18 cellular contexts compared by ENCODE assay signal in the genomic region with DNA sequence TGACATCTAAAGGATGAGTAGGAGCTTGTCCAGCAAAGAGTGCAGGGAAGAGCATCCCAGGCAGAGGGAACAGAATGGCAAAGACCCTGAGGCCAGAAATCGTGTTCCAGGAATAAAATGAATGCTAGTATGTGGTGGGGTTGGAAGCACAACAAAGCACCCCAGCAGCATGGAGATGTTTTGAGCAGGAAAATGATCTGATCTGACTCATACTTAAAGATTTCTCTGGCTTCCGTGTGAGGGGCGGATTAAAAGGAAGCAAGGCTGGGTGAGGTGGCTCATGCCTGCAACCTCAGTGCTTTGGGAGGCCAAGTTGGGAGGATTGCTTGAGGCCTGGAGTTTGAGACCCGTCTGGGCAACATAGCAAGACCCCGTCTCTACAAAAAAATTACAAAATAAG. TPM values are rescaled to one million over a fixed set of nuclear protein-coding genes. Genes with fewer than 3 reads are reported as not detected.
DNase-seq lines count a peak whose midpoint lies in the region; ATAC-seq and TF ChIP-seq lines count a peak whose summit lies in the region.
"Had no signal": no experiment of that assay in that cellular context is flagged by ENCODE, and none has a peak within 500 bp of the region (broad histone marks: within the 10 kb centered on the region; RNA-seq: fewer than 3 reads in every experiment).

No MANE protein-coding gene starts in this region.

- POLR2A ChIA-PET in Panc1 (lab: Charles Lee) = interaction anchor here (0.6 kb wide), 1 partner anchor 41 kb away, joined by 8 read pairs; no protein-coding TSS in a partner anchor

- in situ Hi-C loops in Panc1 (cut with HindIII; ENCODE audit: low pct_unique_long_range_greater_than_20kb, low sequenced_read_pairs) = no loop called here

- no peak for TF ChIP-seq CTCF in Panc1 (IDR thresholded peaks at IDR 0.05)
- no peak for TF ChIP-seq CTCF in cardiac fibroblast (IDR thresholded peaks at IDR 0.05; ENCODE audit: low read depth, low read length)

- no peak overlapping the region for H3K27ac ChIP-seq in Panc1 (ENCODE audit: low read length)
- H3K27ac ChIP-seq: C4-2B, heart left ventricle, HL-60 had no signal

- no peak overlapping the region for H3K4me3 ChIP-seq in Panc1 (ENCODE audit: low read depth in 2 of 2, low read length in 2 of 2)
- no peak overlapping the region for H3K4me3 ChIP-seq in cardiac fibroblast (replicated peaks in 1 of 2; ENCODE audit: low read depth in 2 of 2, low read length in 2 of 2)
- H3K4me3 ChIP-seq: heart left ventricle had no signal

- intact Hi-C loops in Panc1 (cut with micrococcal nuclease; ENCODE audit: unreplicated experiment) = no loop called here

- H3K9me3 ChIP-seq in Panc1 (ENCODE audit: control insufficient read depth, insufficient read depth, low read depth, low read length) = no peaks in the 10 kb centered on the region
- H3K9me3 ChIP-seq: heart left ventricle had no signal

- no peaks in the 10 kb centered on the region for H3K27me3 ChIP-seq in Panc1 (ENCODE audit: control insufficient read depth, insufficient read depth, low read length)
- H3K27me3 ChIP-seq: heart left ventricle had no signal

- ATAC-seq in Panc1 = peak; percentile 44
- ATAC-seq in GM19023 (IDR thresholded peaks at IDR 0.05; ENCODE audit: unreplicated experiment) = no peak
- ATAC-seq: activated CD4-positive, CD25-positive, alpha-beta regulatory T cell treated with anti-CD3 and anti-CD28 coated beads, Interleukin-2, amount 50 U/mL, for 24 hours; activated naive CD8-positive, alpha-beta T cell treated with anti-CD3 and anti-CD28 coated beads, Interleukin-2, amount 50 U/mL, for 24 hours; heart left ventricle; stimulated activated naive CD8-positive, alpha-beta T cell treated with anti-CD3 and anti-CD28 coated beads, Interleukin-15, Interleukin-2, amounts not matched to agents 100 U/mL and 50 U/mL, for 24 hours had no signal

- CTCF ChIA-PET in Panc1 (lab: Charles Lee) = interaction anchor here (0.6 kb wide), 1 partner anchor 230 kb away, joined by 3 read pairs; no protein-coding TSS in a partner anchor

- BruUV-seq in Panc1 (replicated peaks; lab: Mats Ljungman, UMichigan) = no TSS peak

- DNase-seq in EH (ENCODE audit: low read depth) (peak; percentile 77), Panc1 (ENCODE audit: low read depth, low spot score) (no peak), cardiac fibroblast (ENCODE audit: low read depth in 2 of 2) (peak; percentile 61 to 78), mesenteric fat pad (ENCODE audit: low spot score) (peak; percentile 20), NCI-H345 (lab: John Stamatoyannopoulos, UW) (no peak), cerebellar nuclear complex (lab: John Stamatoyannopoulos, UW) (no peak)
- DNase-seq in activated CD4-positive, CD25-positive, alpha-beta regulatory T cell treated with anti-CD3 and anti-CD28 coated beads, Interleukin-2, amount 50 U/mL, for 72 hours = no peak
- DNase-seq: activated naive CD8-positive, alpha-beta T cell treated with anti-CD3 and anti-CD28 coated beads, Interleukin-2, amount 50 U/mL, for 24 hours; activated T-cell treated with anti-CD3 and anti-CD28 coated beads, Interleukin-2, amount 50 U/mL, for 1 hour; effector memory CD4-positive, alpha-beta T cell; GDM1; heart left ventricle; NCI-H2029; stimulated activated naive CD8-positive, alpha-beta T cell treated with anti-CD3 and anti-CD28 coated beads, Interleukin-15, Interleukin-2, amounts not matched to agents 100 U/mL and 50 U/mL, for 24 hours had no signal

- H3K36me3 ChIP-seq in Panc1 (ENCODE audit: control insufficient read depth, insufficient read depth, low read length) = no peaks in the 10 kb centered on the region
- H3K36me3 ChIP-seq: heart left ventricle had no signal

- peaks cover 20% of the 10 kb centered on the region for H3K4me1 ChIP-seq in Panc1 (ENCODE audit: control insufficient read depth, insufficient read depth, low read length)
- H3K4me1 ChIP-seq: heart left ventricle had no signal

RNA-seq across cellular contexts. Expression of a gene that starts 2.3 kb away (rescaled TPM):
- total RNA-seq in Panc1 (2021; ENCODE audit: unreplicated experiment) (0.13 TPM), mesenteric fat pad (0.16 TPM)
- polyA plus RNA-seq in Panc1 (2012; ENCODE audit: insufficient read length) = 0.11 TPM
- polyA plus RNA-seq: heart left ventricle had no signal

Comparison
In these comparisons a context has a peak if more than half of its experiments do, and no peak if none do; other contexts are left out.
1. DNase-seq: peak in EH (single experiment), cardiac fibroblast (2 of 2) and mesenteric fat pad (single experiment); none in Panc1 (single experiment), NCI-H345 (single experiment), cerebellar nuclear complex (0 of 2) and activated CD4-positive, CD25-positive, alpha-beta regulatory T cell treated with anti-CD3 and anti-CD28 coated beads, Interleukin-2, amount 50 U/mL, for 72 hours (single experiment).